8 cellular contexts compared by ENCODE assay signal in the genomic region with DNA sequence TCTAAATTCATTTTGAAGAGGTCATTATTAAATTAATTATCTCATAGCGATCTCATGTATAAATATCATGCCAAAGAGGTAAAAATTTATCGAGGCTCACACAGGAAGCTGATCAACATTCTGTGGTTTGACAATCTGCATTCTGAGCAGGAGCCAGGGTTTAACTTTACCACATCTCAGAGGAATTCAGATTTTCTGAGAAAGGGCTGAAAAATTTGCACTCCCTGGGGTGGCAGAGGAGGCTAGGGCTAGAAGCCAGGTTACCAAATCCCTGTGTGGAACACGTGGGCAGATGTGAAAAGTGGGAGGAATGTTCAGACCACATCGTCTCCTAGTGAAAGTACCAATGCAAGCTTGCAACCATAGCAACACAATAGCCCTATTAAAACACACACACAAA.
DNase-seq lines count a peak whose midpoint lies in the region; ATAC-seq lines count a peak whose summit lies in the region.

No MANE protein-coding gene starts in this region.

- no peak for DNase-seq in activated CD4-positive, CD25-positive, alpha-beta regulatory T cell (lab: John Stamatoyannopoulos, UW)
- peak; percentile 13 for DNase-seq in activated effector memory CD4-positive, alpha-beta T cell treated with Interleukin-2 at 50 U/mL for 16 hours
- DNase-seq in iris pigment epithelial cell (ENCODE audit: low read depth) (peak; percentile 100), superior temporal gyrus (ENCODE audit: extremely low spot score) (peak; percentile 65), NAMALWA (ENCODE audit: low spot score) (no peak), iPS-NIHi7 (ENCODE audit: extremely low spot score) (no peak)

- peak; percentile 24 to 42 for ATAC-seq in activated CD4-positive, CD25-positive, alpha-beta regulatory T cell treated with anti-CD3 and anti-CD28 coated beads, Interleukin-2, amount 50 U/mL, for 24 hours
- ATAC-seq in HG02571 (IDR thresholded peaks at IDR 0.05; ENCODE audit: unreplicated experiment) = no peak

Comparison
In these comparisons a context has a peak if more than half of its experiments do, and no peak if none do; other contexts are left out.
1. DNase-seq: peak in activated effector memory CD4-positive, alpha-beta T cell treated with Interleukin-2 at 50 U/mL for 16 hours (single experiment), iris pigment epithelial cell (single experiment) and superior temporal gyrus (single experiment); none in activated CD4-positive, CD25-positive, alpha-beta regulatory T cell (0 of 4), NAMALWA (single experiment) and iPS-NIHi7 (single experiment).